ENCODE assay signal across 27 cellular contexts in the genomic region with DNA sequence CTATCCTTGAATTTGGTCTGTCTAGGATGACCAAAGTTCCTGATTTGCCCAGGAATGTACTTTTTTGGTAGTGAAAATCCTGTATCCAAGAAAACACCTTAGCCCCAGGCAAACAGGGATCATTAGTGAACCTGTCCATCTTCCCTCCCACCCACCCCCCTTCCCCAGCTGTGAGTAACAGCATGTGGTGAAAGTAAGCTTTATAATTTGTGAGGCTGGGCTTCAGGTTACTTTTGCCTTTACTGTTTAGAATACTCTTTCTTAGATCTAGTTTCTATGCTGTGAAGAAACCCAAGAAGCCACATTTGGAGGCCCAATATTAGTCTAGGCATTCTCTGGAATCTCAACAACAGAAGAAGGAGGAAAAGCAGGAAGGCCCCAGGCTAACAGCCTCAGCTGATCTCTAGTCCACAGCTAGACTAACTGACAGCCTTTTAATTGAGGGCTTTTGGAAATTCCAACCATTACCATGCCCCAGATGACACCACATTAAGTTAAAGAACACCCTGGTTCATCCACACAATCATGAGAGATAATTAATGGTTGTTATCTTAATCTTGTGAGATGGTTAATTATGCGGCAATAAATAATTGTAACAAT.
DNase-seq lines count a peak whose midpoint lies in the region; ATAC-seq, FAIRE-seq and TF ChIP-seq lines count a peak whose summit lies in the region.
"Had no signal": no experiment of that assay in that cellular context is flagged by ENCODE, and none has a peak within 500 bp of the region (broad histone marks: within the 10 kb centered on the region; RNA-seq: fewer than 3 reads in every experiment).

No MANE protein-coding gene starts in this region.

- H3K27ac ChIP-seq in mesodermal cell (ENCODE audit: low read depth, low read length, severe bottlenecking) (peak overlapping the region; percentile 33), gastroesophageal sphincter (no peak overlapping the region)
- H3K27ac ChIP-seq: ascending aorta, left ventricle myocardium inferior, parathyroid adenoma had no signal

- DNase-seq in D721Med (ENCODE audit: insufficient read length, low spot score) = no peak
- peak; percentile 17 for DNase-seq in NCI-H146 treated with DMSO at 0.1 percent for 48 hours (lab: John Stamatoyannopoulos, UW; ENCODE audit: unreplicated experiment)
- DNase-seq in astrocyte of the hippocampus (ENCODE audit: low read depth, low spot score) = peak; percentile 3
- no peak for DNase-seq in T-helper 9 cell
- no peak for DNase-seq in NCI-H510A treated with DMSO at 0.1 percent for 48 hours (lab: John Stamatoyannopoulos, UW)
- DNase-seq in SK-N-DZ (ENCODE audit: low spot score) = no peak
- DNase-seq: activated B cell treated with CpG ODN at 0.5 μM for 24 hours; activated CD4-positive, alpha-beta T cell treated with anti-CD3 and anti-CD28 coated beads, Interleukin-2, amount 50 U/mL, for 4 hours; activated CD8-positive, alpha-beta memory T cell treated with anti-CD3 and anti-CD28 coated beads, Interleukin-2, amount 50 U/mL, for 4 hours; cerebellar nuclear complex; COR-L47; HFFc6; left ventricle myocardium inferior; MG63; NCI-H1436; NCI-H2171; NCI-H526; RPMI8226; stimulated activated CD4-positive, alpha-beta T cell treated with anti-CD3 and anti-CD28 coated beads, Interleukin-15, amount 100 ng/mL, for 24 hours; stimulated activated naive CD8-positive, alpha-beta T cell treated with anti-CD3 and anti-CD28 coated beads, Interleukin-15, Interleukin-2, amounts not matched to agents 100 U/mL and 50 U/mL, for 24 hours had no signal

- H3K36me3 ChIP-seq in mesodermal cell (ENCODE audit: control insufficient read depth, insufficient read depth, low read length) = no peaks in the 10 kb centered on the region
- H3K36me3 ChIP-seq in gastroesophageal sphincter = no peaks in the 10 kb centered on the region
- H3K36me3 ChIP-seq: ascending aorta, left ventricle myocardium inferior, MG63 had no signal

- H3K9me3 ChIP-seq in mesodermal cell (ENCODE audit: control insufficient read depth, low read length) = no peaks in the 10 kb centered on the region
- no peaks in the 10 kb centered on the region for H3K9me3 ChIP-seq in gastroesophageal sphincter
- H3K9me3 ChIP-seq: ascending aorta, left ventricle myocardium inferior, MG63 had no signal

- peak; percentile 68 for FAIRE-seq in D721Med (lab: Jason Lieb, UNC)
- FAIRE-seq: GM12892 had no signal

- TF ChIP-seq CTCF in D721Med (IDR thresholded peaks at IDR 0.05; ENCODE audit: insufficient read depth, missing control alignments) = no peak
- TF ChIP-seq CTCF in gastroesophageal sphincter (IDR thresholded peaks at IDR 0.05) = no peak

- no CpG with 5 or more reads among the region's 1 CpG for WGBS in mesodermal cell (ENCODE audit: insufficient coverage in 2 of 2), 2 experiments
- 80 to 86% methylated on average over 1 of the region's 1 CpG for WGBS in gastroesophageal sphincter (ENCODE audit: low coverage in 1 of 2), 2 donors

- no peak for TF ChIP-seq POLR2A in gastroesophageal sphincter (IDR thresholded peaks at IDR 0.05)

- no peak for ATAC-seq in gastroesophageal sphincter
- ATAC-seq: natural killer cell treated with Interleukin-12 subunit alpha and Interleukin-12 subunit beta and Interleukin-15 and Interleukin-18, amount 100 ng/mL, for 72 hours; sciatic nerve; stimulated activated naive CD8-positive, alpha-beta T cell treated with anti-CD3 and anti-CD28 coated beads, Interleukin-15, Interleukin-2, amounts not matched to agents 100 U/mL and 50 U/mL, for 24 hours had no signal

- TF ChIP-seq EP300 in gastroesophageal sphincter (IDR thresholded peaks at IDR 0.05) = no peak

- H3K4me3 ChIP-seq in mesodermal cell (ENCODE audit: extremely low read depth, insufficient read depth, low read length, poor library complexity, severe bottlenecking) (no peak overlapping the region), gastroesophageal sphincter (no peak overlapping the region)
- H3K4me3 ChIP-seq: ascending aorta, left ventricle myocardium inferior, MG63 had no signal

- H3K4me1 ChIP-seq in mesodermal cell (ENCODE audit: control insufficient read depth, insufficient read depth, low read length, poor library complexity, severe bottlenecking) = peaks cover 7% of the 10 kb centered on the region
- no peaks in the 10 kb centered on the region for H3K4me1 ChIP-seq in gastroesophageal sphincter
- H3K4me1 ChIP-seq: ascending aorta, left ventricle myocardium inferior, parathyroid adenoma had no signal

- H3K27me3 ChIP-seq in gastroesophageal sphincter = no peaks in the 10 kb centered on the region
- H3K27me3 ChIP-seq: ascending aorta, MG63 had no signal

Comparison
In these comparisons a context has a peak if more than half of its experiments do, and no peak if none do; other contexts are left out.
1. DNase-seq: peak in NCI-H146 treated with DMSO at 0.1 percent for 48 hours (single experiment) and astrocyte of the hippocampus (single experiment); none in D721Med (single experiment), T-helper 9 cell (single experiment), NCI-H510A treated with DMSO at 0.1 percent for 48 hours (single experiment) and SK-N-DZ (single experiment).